12 cellular contexts compared by ENCODE assay signal in genomic region chr1:223714421-223714724, GRCh38. TPM values are rescaled to one million over a fixed set of nuclear protein-coding genes. Genes with fewer than 3 reads are reported as not detected.
A peak's percentile ranks its signal among the peaks of the same experiment; 100 is the strongest.
DNase-seq lines count a peak whose midpoint lies in the region; ATAC-seq, FAIRE-seq and TF ChIP-seq lines count a peak whose summit lies in the region.
"Had no signal": no experiment of that assay in that cellular context is flagged by ENCODE, and none has a peak within 500 bp of the region (broad histone marks: within the 10 kb centered on the region; RNA-seq: fewer than 3 reads in every experiment).

No MANE protein-coding gene starts in this region.

- POLR2A ChIA-PET in activated CD8-positive, alpha-beta T cell treated with anti-CD3 and anti-CD28 coated beads, Interleukin-2, amount 10 ng/mL, durations not matched to agents 7 days and 5 days (lab: Charles Lee), result no interaction called here

- ATAC-seq in activated CD8-positive, alpha-beta T cell treated with anti-CD3 and anti-CD28 coated beads, Interleukin-2, amount 10 ng/mL, durations not matched to agents 7 days and 5 days, result no peak
- ATAC-seq: stimulated activated naive B cell treated with anti-CD40 and anti-IgM and Interleukin-4, amounts not matched to agents 10 μg/mL and 1 μg/mL and 100 μg/mL, for 72 hours had no signal

- peaks cover 60% of the 10 kb centered on the region for H3K4me1 ChIP-seq in skeletal muscle satellite cell (ENCODE audit: control insufficient read depth, insufficient read depth, low read length)

- no peak for TF ChIP-seq CTCF in fibroblast of the aortic adventitia (IDR thresholded peaks at IDR 0.05; ENCODE audit: insufficient read depth, low read length)

- H3K4me1 Mint-ChIP-seq in T-helper 1 cell treated with Interleukin-12 subunit alpha and Interleukin-12 subunit beta and Interleukin-4 antibody, amounts not matched to agents 30 μg/mL and 1 μg/mL, for 36 hours (ENCODE audit: low read depth), result peaks cover 61% of the 10 kb centered on the region
- peaks cover 62% of the 10 kb centered on the region for H3K4me1 Mint-ChIP-seq in activated CD8-positive, alpha-beta T cell treated with anti-CD3 and anti-CD28 coated beads, Interleukin-2, amount 10 ng/mL, durations not matched to agents 7 days and 5 days (ENCODE audit: low read depth)

- H3K36me3 ChIP-seq in skeletal muscle satellite cell (ENCODE audit: insufficient read depth, low read length), result peaks cover 52% of the 10 kb centered on the region
- H3K36me3 ChIP-seq in H7 (replicated peaks; ENCODE audit: control insufficient read depth, insufficient read depth, low read length), result 0 out of 2 replicates have a peak, but pooled peaks cover 2% of the 10 kb centered on the region

- H3K27ac Mint-ChIP-seq in T-helper 1 cell treated with Interleukin-12 subunit alpha and Interleukin-12 subunit beta and Interleukin-4 antibody, amounts not matched to agents 30 μg/mL and 1 μg/mL, for 36 hours, result peak overlapping the region; percentile 97
- H3K27ac Mint-ChIP-seq in activated CD8-positive, alpha-beta T cell treated with anti-CD3 and anti-CD28 coated beads, Interleukin-2, amount 10 ng/mL, durations not matched to agents 7 days and 5 days, result peak overlapping the region; percentile 99

- FAIRE-seq in GM19239 (lab: Jason Lieb, UNC), result no peak

- CTCF ChIA-PET in activated CD8-positive, alpha-beta T cell treated with anti-CD3 and anti-CD28 coated beads, Interleukin-2, amount 10 ng/mL, durations not matched to agents 7 days and 5 days (lab: Charles Lee), result interaction anchor here (1.3 to 5.1 kb wide), 2 partner anchors 16 to 34 kb away, joined by 3 to 56 read pairs; no protein-coding TSS in a partner anchor

- peak overlapping the region; percentile 98 for H3K4me2 ChIP-seq in skeletal muscle satellite cell (ENCODE audit: low read length)

- H3K4me3 Mint-ChIP-seq in T-helper 1 cell treated with Interleukin-12 subunit alpha and Interleukin-12 subunit beta and Interleukin-4 antibody, amounts not matched to agents 30 μg/mL and 1 μg/mL, for 36 hours, result peak overlapping the region; percentile 86
- H3K4me3 Mint-ChIP-seq in activated CD8-positive, alpha-beta T cell treated with anti-CD3 and anti-CD28 coated beads, Interleukin-2, amount 10 ng/mL, durations not matched to agents 7 days and 5 days, result peak overlapping the region; percentile 80

- H3K9me3 Mint-ChIP-seq in T-helper 1 cell treated with Interleukin-12 subunit alpha and Interleukin-12 subunit beta and Interleukin-4 antibody, amounts not matched to agents 30 μg/mL and 1 μg/mL, for 36 hours, result no peaks in the 10 kb centered on the region
- no peaks in the 10 kb centered on the region for H3K9me3 Mint-ChIP-seq in activated CD8-positive, alpha-beta T cell treated with anti-CD3 and anti-CD28 coated beads, Interleukin-2, amount 10 ng/mL, durations not matched to agents 7 days and 5 days (ENCODE audit: insufficient read depth)
- H3K9me3 Mint-ChIP-seq: stimulated activated naive B cell treated with anti-CD40 and anti-IgM and Interleukin-4, amounts not matched to agents 10 μg/mL and 1 μg/mL and 100 μg/mL, for 72 hours had no signal

- peak overlapping the region; percentile 99 for H3K9ac ChIP-seq in skeletal muscle satellite cell (ENCODE audit: low read depth, low read length)

- no peaks in the 10 kb centered on the region for H3K27me3 ChIP-seq in skeletal muscle satellite cell (ENCODE audit: control insufficient read depth, insufficient read depth, low read length)
- peaks cover 18% of the 10 kb centered on the region for H3K27me3 ChIP-seq in H7 (ENCODE audit: control insufficient read depth, insufficient read depth, low read length)

- DNase-seq in T-helper 1 cell (no peak), fibroblast of the aortic adventitia (ENCODE audit: low read depth) (no peak), GM19239 (ENCODE audit: insufficient read length, low spot score) (no peak), H7 (no peak)
- DNase-seq in activated CD8-positive, alpha-beta T cell treated with anti-CD3 and anti-CD28 coated beads, Interleukin-2, amount 10 ng/mL, durations not matched to agents 7 days and 5 days, result no peak
- DNase-seq in stimulated activated CD4-positive, alpha-beta T cell treated with anti-CD3 and anti-CD28 coated beads, Interleukin-4, amount 100 ng/mL, for 4 hours, result no peak
- DNase-seq: 8988T; activated naive CD4-positive, alpha-beta T cell treated with anti-CD3 and anti-CD28 coated beads, Interleukin-2, amount 50 U/mL, for 16 hours; hippocampal formation; stimulated activated naive B cell treated with anti-CD40 and anti-IgM and Interleukin-4, amounts not matched to agents 10 μg/mL and 1 μg/mL and 100 μg/mL, for 72 hours had no signal

- no peaks in the 10 kb centered on the region for H3K9me3 ChIP-seq in skeletal muscle satellite cell (replicated peaks; ENCODE audit: low read length)

- H3K36me3 Mint-ChIP-seq in T-helper 1 cell treated with Interleukin-12 subunit alpha and Interleukin-12 subunit beta and Interleukin-4 antibody, amounts not matched to agents 30 μg/mL and 1 μg/mL, for 36 hours (ENCODE audit: low read depth), result peaks cover 34% of the 10 kb centered on the region
- H3K36me3 Mint-ChIP-seq in activated CD8-positive, alpha-beta T cell treated with anti-CD3 and anti-CD28 coated beads, Interleukin-2, amount 10 ng/mL, durations not matched to agents 7 days and 5 days (ENCODE audit: low read depth), result peaks cover 54% of the 10 kb centered on the region
- H3K36me3 Mint-ChIP-seq: stimulated activated naive B cell treated with anti-CD40 and anti-IgM and Interleukin-4, amounts not matched to agents 10 μg/mL and 1 μg/mL and 100 μg/mL, for 72 hours had no signal

- no peaks in the 10 kb centered on the region for H3K27me3 Mint-ChIP-seq in T-helper 1 cell treated with Interleukin-12 subunit alpha and Interleukin-12 subunit beta and Interleukin-4 antibody, amounts not matched to agents 30 μg/mL and 1 μg/mL, for 36 hours (ENCODE audit: low read depth)
- H3K27me3 Mint-ChIP-seq in activated CD8-positive, alpha-beta T cell treated with anti-CD3 and anti-CD28 coated beads, Interleukin-2, amount 10 ng/mL, durations not matched to agents 7 days and 5 days (ENCODE audit: low read depth), result no peaks in the 10 kb centered on the region
- H3K27me3 Mint-ChIP-seq: stimulated activated naive B cell treated with anti-CD40 and anti-IgM and Interleukin-4, amounts not matched to agents 10 μg/mL and 1 μg/mL and 100 μg/mL, for 72 hours had no signal

- H3K4me3 ChIP-seq in fibroblast of the aortic adventitia (ENCODE audit: low read depth, low read length), result peak overlapping the region; percentile 93
- H3K4me3 ChIP-seq in skeletal muscle satellite cell (ENCODE audit: low read length), result peak overlapping the region; percentile 78
- no peak overlapping the region for H3K4me3 ChIP-seq in H7 (ENCODE audit: insufficient read depth, low read depth, low read length)

RNA-seq across cellular contexts. Expression of gene CAPN2, which starts 2.0 kb away (rescaled TPM):
- 100 to 1,000 TPM; 176 to 178 TPM for total RNA-seq in activated CD8-positive, alpha-beta T cell treated with anti-CD3 and anti-CD28 coated beads, Interleukin-2, amount 10 ng/mL, durations not matched to agents 7 days and 5 days
- total RNA-seq in fibroblast of the aortic adventitia (ENCODE audit: low replicate concordance), result 456 and 481 TPM in 2 replicates
- total RNA-seq in skeletal muscle satellite cell (2012; rRNA removed), result 396 and 525 TPM in 2 replicates
- total RNA-seq in H7 (2014; rRNA removed; shearing (Covaris generic)), result 46.8 and 60.4 TPM in 2 replicates

RNA-seq across cellular contexts. Expression of gene CAPN8, which starts 48.9 kb away (rescaled TPM):
- under 1 TPM in 1 of 2 experiments, not detected in 1; 0.08 TPM for total RNA-seq in activated CD8-positive, alpha-beta T cell treated with anti-CD3 and anti-CD28 coated beads, Interleukin-2, amount 10 ng/mL, durations not matched to agents 7 days and 5 days
- not detected in 2 replicates for total RNA-seq in fibroblast of the aortic adventitia (ENCODE audit: low replicate concordance)
- total RNA-seq in skeletal muscle satellite cell (2012; rRNA removed), result not detected in 2 replicates
- not detected in 2 replicates for total RNA-seq in H7 (2014; rRNA removed; shearing (Covaris generic))
